In genomic region chr21:29797155-29797554, GRCh38 we compare ENCODE assay signal across 38 cellular contexts.
"Had no signal": no experiment of that assay in that cellular context is flagged by ENCODE, and none has a peak within 500 bp of the region (broad histone marks: within the 10 kb centered on the region; RNA-seq: fewer than 3 reads in every experiment).

No MANE protein-coding gene starts in this region.

- H3K27me3 Mint-ChIP-seq: activated naive CD4-positive, alpha-beta T cell treated with anti-CD3 and anti-CD28 coated beads, Interleukin-2, amount 10 ng/mL, durations not matched to agents 7 days and 5 days; brain; central memory CD8-positive, alpha-beta T cell had no signal

- H3K4me3 Mint-ChIP-seq: activated naive CD4-positive, alpha-beta T cell treated with anti-CD3 and anti-CD28 coated beads for 36 hours; activated naive CD4-positive, alpha-beta T cell treated with anti-CD3 and anti-CD28 coated beads, Interleukin-2, amount 10 ng/mL, durations not matched to agents 7 days and 5 days; activated naive CD4-positive, alpha-beta T cell treated with anti-CD3 and anti-CD28 coated beads, Interleukin-2, amount 50 U/mL, for 24 hours; activated naive CD8-positive, alpha-beta T cell; activated naive CD8-positive, alpha-beta T cell treated with anti-CD3 and anti-CD28 coated beads for 36 hours; activated naive CD8-positive, alpha-beta T cell treated with anti-CD3 and anti-CD28 coated beads, Interleukin-2, amount 10 ng/mL, durations not matched to agents 7 days and 5 days; activated naive CD8-positive, alpha-beta T cell treated with anti-CD3 and anti-CD28 coated beads, Interleukin-2, amount 50 U/mL, for 24 hours; activated T-cell treated with anti-CD3 and anti-CD28 coated beads, Interleukin-2, amount 50 U/mL, for 24 hours; activated T-cell treated with anti-CD3 and anti-CD28 coated beads, Interleukin-2, amount 50 U/mL, for 4 hours; activated T-cell treated with anti-CD3 and anti-CD28 coated beads, Interleukin-2, amount 50 U/mL, for 72 hours; activated T-helper 1 cell treated with anti-CD3 and anti-CD28 coated beads, Interleukin-12 subunit alpha, Interleukin-12 subunit beta, Interleukin-2, Interleukin-4 antibody, amounts not matched to agents 30 ng/mL and 10 ng/mL and 1 ng/mL, durations not matched to agents 14 hours and 24 hours and 36 hours; activated T-helper 17 cell treated with anti-CD3 and anti-CD28 coated beads, Interleukin-2, amount 50 U/mL, for 72 hours; brain; central memory CD8-positive, alpha-beta T cell had no signal

- H3K4me3 ChIP-seq: adrenal gland, ascending aorta, breast epithelium, cardiac muscle cell had no signal

- H3K36me3 ChIP-seq: adrenal gland, ascending aorta, brain microvascular endothelial cell, breast epithelium, cardiac muscle cell had no signal

- H3K4me1 ChIP-seq: adrenal gland, ascending aorta, breast epithelium had no signal

- ATAC-seq: activated naive CD4-positive, alpha-beta T cell treated with anti-CD3 and anti-CD28 coated beads, Interleukin-2, amount 50 U/mL, for 72 hours; activated naive CD8-positive, alpha-beta T cell treated with anti-CD3 and anti-CD28 coated beads, Interleukin-2, amount 50 U/mL, for 24 hours; activated T-cell treated with anti-CD3 and anti-CD28 coated beads, Interleukin-2, amount 50 U/mL, for 4 hours; activated T-cell treated with anti-CD3 and anti-CD28 coated beads, Interleukin-2, amount 50 U/mL, for 72 hours; activated T-helper 17 cell treated with anti-CD3 and anti-CD28 coated beads, Interleukin-2, amount 50 U/mL, for 72 hours had no signal

- H3K4me1 Mint-ChIP-seq: activated naive CD4-positive, alpha-beta T cell treated with anti-CD3 and anti-CD28 coated beads, Interleukin-2, amount 10 ng/mL, durations not matched to agents 7 days and 5 days; activated naive CD4-positive, alpha-beta T cell treated with anti-CD3 and anti-CD28 coated beads, Interleukin-2, amount 50 U/mL, for 24 hours; activated naive CD8-positive, alpha-beta T cell treated with anti-CD3 and anti-CD28 coated beads for 36 hours; activated naive CD8-positive, alpha-beta T cell treated with anti-CD3 and anti-CD28 coated beads, Interleukin-2, amount 10 ng/mL, durations not matched to agents 7 days and 5 days; activated naive CD8-positive, alpha-beta T cell treated with anti-CD3 and anti-CD28 coated beads, Interleukin-2, amount 50 U/mL, for 24 hours; activated T-helper 17 cell treated with anti-CD3 and anti-CD28 coated beads, Interleukin-2, amount 50 U/mL, for 72 hours; central memory CD8-positive, alpha-beta T cell had no signal

- H3K9me3 ChIP-seq: adrenal gland, ascending aorta, breast epithelium had no signal

- H3K27ac Mint-ChIP-seq: activated naive CD4-positive, alpha-beta T cell treated with anti-CD3 and anti-CD28 coated beads for 36 hours; activated naive CD4-positive, alpha-beta T cell treated with anti-CD3 and anti-CD28 coated beads, Interleukin-2, amount 10 ng/mL, durations not matched to agents 7 days and 5 days; activated naive CD4-positive, alpha-beta T cell treated with anti-CD3 and anti-CD28 coated beads, Interleukin-2, amount 50 U/mL, for 24 hours; activated naive CD4-positive, alpha-beta T cell treated with anti-CD3 and anti-CD28 coated beads, Interleukin-2, amount 50 U/mL, for 72 hours; activated naive CD8-positive, alpha-beta T cell; activated naive CD8-positive, alpha-beta T cell treated with anti-CD3 and anti-CD28 coated beads for 36 hours; activated naive CD8-positive, alpha-beta T cell treated with anti-CD3 and anti-CD28 coated beads, Interleukin-2, amount 10 ng/mL, durations not matched to agents 7 days and 5 days; activated naive CD8-positive, alpha-beta T cell treated with anti-CD3 and anti-CD28 coated beads, Interleukin-2, amount 50 U/mL, for 24 hours; activated T-cell treated with anti-CD3 and anti-CD28 coated beads, Interleukin-2, amount 50 U/mL, for 24 hours; activated T-cell treated with anti-CD3 and anti-CD28 coated beads, Interleukin-2, amount 50 U/mL, for 72 hours; activated T-helper 1 cell treated with anti-CD3 and anti-CD28 coated beads, Interleukin-12 subunit alpha, Interleukin-12 subunit beta, Interleukin-2, Interleukin-4 antibody, amounts not matched to agents 30 ng/mL and 10 ng/mL and 1 ng/mL, durations not matched to agents 14 hours and 24 hours and 36 hours; activated T-helper 17 cell treated with anti-CD3 and anti-CD28 coated beads, Interleukin-2, amount 50 U/mL, for 72 hours; activated T-helper 2 cell treated with anti-CD3 and anti-CD28 coated beads, Interferon-gamma antibody, Interleukin-2, Interleukin-4, amounts not matched to agents 10 μg/mL and 5 μg/mL and 100 μg/mL, durations not matched to agents 14 hours and 24 hours and 36 hours had no signal

- H3K27me3 ChIP-seq: adrenal gland, ascending aorta, brain microvascular endothelial cell, breast epithelium, cardiac muscle cell had no signal

- H3K36me3 Mint-ChIP-seq: activated naive CD4-positive, alpha-beta T cell treated with anti-CD3 and anti-CD28 coated beads, Interleukin-2, amount 10 ng/mL, durations not matched to agents 7 days and 5 days; activated naive CD4-positive, alpha-beta T cell treated with anti-CD3 and anti-CD28 coated beads, Interleukin-2, amount 50 U/mL, for 24 hours; activated naive CD4-positive, alpha-beta T cell treated with anti-CD3 and anti-CD28 coated beads, Interleukin-2, amount 50 U/mL, for 72 hours; activated naive CD8-positive, alpha-beta T cell; activated naive CD8-positive, alpha-beta T cell treated with anti-CD3 and anti-CD28 coated beads for 36 hours; activated naive CD8-positive, alpha-beta T cell treated with anti-CD3 and anti-CD28 coated beads, Interleukin-2, amount 10 ng/mL, durations not matched to agents 7 days and 5 days; brain had no signal

- H3K9me3 Mint-ChIP-seq: activated naive CD4-positive, alpha-beta T cell treated with anti-CD3 and anti-CD28 coated beads for 36 hours; activated naive CD4-positive, alpha-beta T cell treated with anti-CD3 and anti-CD28 coated beads, Interleukin-2, amount 10 ng/mL, durations not matched to agents 7 days and 5 days; activated naive CD4-positive, alpha-beta T cell treated with anti-CD3 and anti-CD28 coated beads, Interleukin-2, amount 50 U/mL, for 24 hours; activated naive CD4-positive, alpha-beta T cell treated with anti-CD3 and anti-CD28 coated beads, Interleukin-2, amount 50 U/mL, for 72 hours; activated naive CD8-positive, alpha-beta T cell treated with anti-CD3 and anti-CD28 coated beads for 36 hours; activated naive CD8-positive, alpha-beta T cell treated with anti-CD3 and anti-CD28 coated beads, Interleukin-2, amount 10 ng/mL, durations not matched to agents 7 days and 5 days; activated naive CD8-positive, alpha-beta T cell treated with anti-CD3 and anti-CD28 coated beads, Interleukin-2, amount 50 U/mL, for 24 hours; activated T-cell treated with anti-CD3 and anti-CD28 coated beads, Interleukin-2, amount 50 U/mL, for 24 hours; activated T-cell treated with anti-CD3 and anti-CD28 coated beads, Interleukin-2, amount 50 U/mL, for 4 hours; activated T-cell treated with anti-CD3 and anti-CD28 coated beads, Interleukin-2, amount 50 U/mL, for 72 hours; activated T-helper 1 cell treated with anti-CD3 and anti-CD28 coated beads, Interleukin-12 subunit alpha, Interleukin-12 subunit beta, Interleukin-2, Interleukin-4 antibody, amounts not matched to agents 30 ng/mL and 10 ng/mL and 1 ng/mL, durations not matched to agents 14 hours and 24 hours and 36 hours; activated T-helper 17 cell treated with anti-CD3 and anti-CD28 coated beads, Interleukin-2, amount 50 U/mL, for 72 hours; activated T-helper 2 cell treated with anti-CD3 and anti-CD28 coated beads, Interferon-gamma antibody, Interleukin-2, Interleukin-4, amounts not matched to agents 10 μg/mL and 5 μg/mL and 100 μg/mL, durations not matched to agents 14 hours and 24 hours and 36 hours; brain had no signal

- DNase-seq: activated effector memory CD4-positive, alpha-beta T cell treated with anti-CD3 and anti-CD28 coated beads, Interleukin-2, amount 50 U/mL, for 16 hours; activated effector memory CD4-positive, alpha-beta T cell treated with Interleukin-2 at 50 U/mL for 16 hours; activated gamma-delta T cell; activated gamma-delta T cell treated with Interleukin-2 at 50 U/mL for 16 hours; activated naive CD4-positive, alpha-beta T cell; activated naive CD4-positive, alpha-beta T cell treated with anti-CD3 and anti-CD28 coated beads for 36 hours; activated naive CD4-positive, alpha-beta T cell treated with anti-CD3 and anti-CD28 coated beads, Interleukin-2, amount 10 ng/mL, durations not matched to agents 7 days and 5 days; activated naive CD4-positive, alpha-beta T cell treated with anti-CD3 and anti-CD28 coated beads, Interleukin-2, amount 50 U/mL, for 16 hours; activated naive CD4-positive, alpha-beta T cell treated with Interleukin-2 at 50 U/mL for 16 hours; activated naive CD8-positive, alpha-beta T cell treated with anti-CD3 and anti-CD28 coated beads for 36 hours; activated naive CD8-positive, alpha-beta T cell treated with anti-CD3 and anti-CD28 coated beads, Interleukin-2, amount 10 ng/mL, durations not matched to agents 7 days and 5 days; activated naive CD8-positive, alpha-beta T cell treated with anti-CD3 and anti-CD28 coated beads, Interleukin-2, amount 50 U/mL, for 24 hours; activated T-cell treated with anti-CD3 and anti-CD28 coated beads for 4 hours; activated T-cell treated with anti-CD3 and anti-CD28 coated beads, Interleukin-2, amount 50 U/mL, for 1 hour; activated T-cell treated with anti-CD3 and anti-CD28 coated beads, Interleukin-2, amount 50 U/mL, for 24 hours; activated T-cell treated with anti-CD3 and anti-CD28 coated beads, Interleukin-2, amount 50 U/mL, for 4 hours; activated T-cell treated with anti-CD3 and anti-CD28 coated beads, Interleukin-2, amount 50 U/mL, for 48 hours; activated T-cell treated with anti-CD3 and anti-CD28 coated beads, Interleukin-2, amount 50 U/mL, for 72 hours; adrenal gland; amniotic stem cell; amygdala; anterior cingulate cortex; aorta; brain microvascular endothelial cell; caudate nucleus; central memory CD4-positive, alpha-beta T cell; cerebellar nuclear complex had no signal

- H3K27ac ChIP-seq: adrenal gland, ascending aorta, brain microvascular endothelial cell, breast epithelium, cardiac muscle cell had no signal
